14 cellular contexts compared by ENCODE assay signal in genomic region chr7:108210796-108211195, GRCh38.
"Had no signal": no experiment of that assay in that cellular context is flagged by ENCODE, and none has a peak within 500 bp of the region (broad histone marks: within the 10 kb centered on the region; RNA-seq: fewer than 3 reads in every experiment).

No MANE protein-coding gene starts in this region.

- H3K27me3 ChIP-seq: colonic mucosa, neutrophil had no signal

- H3K36me3 ChIP-seq: colonic mucosa, neutrophil had no signal

- H3K4me3 ChIP-seq: colonic mucosa had no signal

- H3K4me3 Mint-ChIP-seq: activated T-helper 17 cell treated with anti-CD3 and anti-CD28 coated beads, Interleukin-2, amount 50 U/mL, for 72 hours; natural killer cell; T-helper 2 cell treated with Interferon-gamma antibody and Interleukin-4, amounts not matched to agents 5 μg/mL and 100 μg/mL, for 36 hours had no signal

- H3K9me3 Mint-ChIP-seq: natural killer cell; T-helper 2 cell treated with Interferon-gamma antibody and Interleukin-4, amounts not matched to agents 5 μg/mL and 100 μg/mL, for 36 hours had no signal

- DNase-seq: activated CD4-positive, alpha-beta T cell treated with anti-CD3 and anti-CD28 coated beads, Interleukin-2, amount 50 U/mL, for 1 hour; activated CD4-positive, CD25-positive, alpha-beta regulatory T cell; activated naive CD4-positive, alpha-beta T cell treated with anti-CD3 and anti-CD28 coated beads, Interleukin-2, amount 50 U/mL, for 16 hours; activated T-cell treated with anti-CD3 and anti-CD28 coated beads for 4 hours; central memory CD4-positive, alpha-beta T cell; colonic mucosa; natural killer cell; retina; stimulated activated CD4-positive, alpha-beta T cell treated with anti-CD3 and anti-CD28 coated beads, Interleukin-12 subunit alpha, Interleukin-12 subunit beta, amount 100 ng/mL, for 4 hours had no signal

- H3K4me1 ChIP-seq: colonic mucosa had no signal

- ATAC-seq: natural killer cell had no signal

- H3K36me3 Mint-ChIP-seq: natural killer cell had no signal

- H3K9me3 ChIP-seq: colonic mucosa, neutrophil had no signal

- H3K27ac Mint-ChIP-seq: activated T-helper 17 cell treated with anti-CD3 and anti-CD28 coated beads, Interleukin-2, amount 50 U/mL, for 72 hours; natural killer cell; T-helper 2 cell treated with Interferon-gamma antibody and Interleukin-4, amounts not matched to agents 5 μg/mL and 100 μg/mL, for 36 hours had no signal

- H3K4me1 Mint-ChIP-seq: activated T-helper 17 cell treated with anti-CD3 and anti-CD28 coated beads, Interleukin-2, amount 50 U/mL, for 72 hours; natural killer cell had no signal

- FAIRE-seq: endometrium, frontal cortex had no signal

- H3K27ac ChIP-seq: colonic mucosa, neutrophil had no signal
